In genomic region chr5:174916227-174916626, GRCh38 we compare ENCODE assay signal across 33 cellular contexts.
"Had no signal": no experiment of that assay in that cellular context is flagged by ENCODE, and none has a peak within 500 bp of the region (broad histone marks: within the 10 kb centered on the region; RNA-seq: fewer than 3 reads in every experiment).

No MANE protein-coding gene starts in this region.

- H3K9me3 ChIP-seq: adrenal gland, body of pancreas, esophagus squamous epithelium, heart left ventricle had no signal

- DNase-seq: activated B cell treated with CpG ODN at 0.5 μM for 24 hours; activated CD4-positive, alpha-beta memory T cell treated with anti-CD3 and anti-CD28 coated beads for 36 hours; activated CD4-positive, alpha-beta T cell treated with anti-CD3 and anti-CD28 coated beads for 36 hours; activated CD4-positive, alpha-beta T cell treated with anti-CD3 and anti-CD28 coated beads, Interleukin-2, amount 10 ng/mL, durations not matched to agents 24 days and 14 days; activated CD8-positive, alpha-beta memory T cell treated with anti-CD3 and anti-CD28 coated beads, Interleukin-2, amount 10 ng/mL, durations not matched to agents 7 days and 5 days; activated CD8-positive, alpha-beta memory T cell treated with anti-CD3 and anti-CD28 coated beads, Interleukin-2, amount 50 U/mL, for 4 hours; activated CD8-positive, alpha-beta T cell treated with anti-CD3 and anti-CD28 coated beads, Interleukin-2, amount 10 ng/mL, durations not matched to agents 7 days and 5 days; activated effector memory CD4-positive, alpha-beta T cell treated with anti-CD3 and anti-CD28 coated beads, Interleukin-2, amount 50 U/mL, for 16 hours; activated naive CD4-positive, alpha-beta T cell treated with anti-CD3 and anti-CD28 coated beads for 36 hours; activated naive CD8-positive, alpha-beta T cell treated with anti-CD3 and anti-CD28 coated beads for 36 hours; activated naive CD8-positive, alpha-beta T cell treated with anti-CD3 and anti-CD28 coated beads, Interleukin-2, amount 50 U/mL, for 24 hours; activated T-cell treated with anti-CD3 and anti-CD28 coated beads, Interleukin-2, amount 50 U/mL, for 1 hour; activated T-cell treated with anti-CD3 and anti-CD28 coated beads, Interleukin-2, amount 50 U/mL, for 48 hours; adrenal gland; amygdala; aorta; body of pancreas; cortex of kidney; dermis blood vessel endothelial cell; effector CD4-positive, alpha-beta T cell; effector memory CD8-positive, alpha-beta T cell; esophagus squamous epithelium; glutamatergic neuron; heart left ventricle; T-helper 2 cell had no signal

- FAIRE-seq: colon, endometrium, endothelial cell of umbilical vein, frontal cortex had no signal

- H3K27me3 ChIP-seq: adrenal gland, body of pancreas, heart left ventricle had no signal

- H3K9me3 Mint-ChIP-seq: activated CD4-positive, alpha-beta memory T cell treated with anti-CD3 and anti-CD28 coated beads for 36 hours; activated CD4-positive, alpha-beta T cell treated with anti-CD3 and anti-CD28 coated beads, Interleukin-2, amount 10 ng/mL, durations not matched to agents 24 days and 14 days; activated naive CD4-positive, alpha-beta T cell treated with anti-CD3 and anti-CD28 coated beads for 36 hours; activated naive CD4-positive, alpha-beta T cell treated with anti-CD3 and anti-CD28 coated beads, Interleukin-2, amount 50 U/mL, for 24 hours; activated naive CD8-positive, alpha-beta T cell treated with anti-CD3 and anti-CD28 coated beads for 36 hours; activated naive CD8-positive, alpha-beta T cell treated with anti-CD3 and anti-CD28 coated beads, Interleukin-2, amount 50 U/mL, for 24 hours; activated T-helper 1 cell treated with anti-CD3 and anti-CD28 coated beads, Interleukin-12 subunit alpha, Interleukin-12 subunit beta, Interleukin-2, Interleukin-4 antibody, amounts not matched to agents 30 ng/mL and 10 ng/mL and 1 ng/mL, durations not matched to agents 14 hours and 24 hours and 36 hours; activated T-helper 2 cell treated with anti-CD3 and anti-CD28 coated beads, Interferon-gamma antibody, Interleukin-2, Interleukin-4, amounts not matched to agents 10 μg/mL and 5 μg/mL and 100 μg/mL, durations not matched to agents 14 hours and 24 hours and 36 hours; effector memory CD8-positive, alpha-beta T cell had no signal

- H3K4me1 Mint-ChIP-seq: activated B cell treated with CpG ODN at 0.5 μM for 24 hours; activated CD4-positive, alpha-beta T cell treated with anti-CD3 and anti-CD28 coated beads for 36 hours; activated CD4-positive, alpha-beta T cell treated with anti-CD3 and anti-CD28 coated beads, Interleukin-2, amount 10 ng/mL, durations not matched to agents 24 days and 14 days; activated CD8-positive, alpha-beta memory T cell treated with anti-CD3 and anti-CD28 coated beads, Interleukin-2, amount 10 ng/mL, durations not matched to agents 7 days and 5 days; activated naive CD4-positive, alpha-beta T cell treated with anti-CD3 and anti-CD28 coated beads, Interleukin-2, amount 50 U/mL, for 24 hours had no signal

- H3K36me3 Mint-ChIP-seq: activated CD4-positive, alpha-beta memory T cell treated with anti-CD3 and anti-CD28 coated beads for 36 hours; activated CD8-positive, alpha-beta memory T cell treated with anti-CD3 and anti-CD28 coated beads, Interleukin-2, amount 10 ng/mL, durations not matched to agents 7 days and 5 days; activated naive CD4-positive, alpha-beta T cell treated with anti-CD3 and anti-CD28 coated beads, Interleukin-2, amount 50 U/mL, for 24 hours; activated naive CD8-positive, alpha-beta T cell treated with anti-CD3 and anti-CD28 coated beads for 36 hours had no signal

- H3K4me3 ChIP-seq: adrenal gland, body of pancreas, esophagus squamous epithelium, heart left ventricle had no signal

- H3K27ac ChIP-seq: adrenal gland, body of pancreas, epithelial cell of prostate, esophagus squamous epithelium, heart left ventricle had no signal

- H3K36me3 ChIP-seq: adrenal gland, esophagus squamous epithelium, heart left ventricle had no signal

- H3K4me3 Mint-ChIP-seq: activated B cell treated with CpG ODN at 0.5 μM for 24 hours; activated CD4-positive, alpha-beta memory T cell treated with anti-CD3 and anti-CD28 coated beads for 36 hours; activated CD4-positive, alpha-beta T cell treated with anti-CD3 and anti-CD28 coated beads for 36 hours; activated CD4-positive, alpha-beta T cell treated with anti-CD3 and anti-CD28 coated beads, Interleukin-2, amount 10 ng/mL, durations not matched to agents 24 days and 14 days; activated CD8-positive, alpha-beta memory T cell treated with anti-CD3 and anti-CD28 coated beads, Interleukin-2, amount 10 ng/mL, durations not matched to agents 7 days and 5 days; activated CD8-positive, alpha-beta T cell treated with anti-CD3 and anti-CD28 coated beads, Interleukin-2, amount 10 ng/mL, durations not matched to agents 7 days and 5 days; activated naive CD4-positive, alpha-beta T cell treated with anti-CD3 and anti-CD28 coated beads for 36 hours; activated naive CD4-positive, alpha-beta T cell treated with anti-CD3 and anti-CD28 coated beads, Interleukin-2, amount 50 U/mL, for 24 hours; activated naive CD8-positive, alpha-beta T cell treated with anti-CD3 and anti-CD28 coated beads for 36 hours; activated naive CD8-positive, alpha-beta T cell treated with anti-CD3 and anti-CD28 coated beads, Interleukin-2, amount 50 U/mL, for 24 hours; activated T-helper 1 cell treated with anti-CD3 and anti-CD28 coated beads, Interleukin-12 subunit alpha, Interleukin-12 subunit beta, Interleukin-2, Interleukin-4 antibody, amounts not matched to agents 30 ng/mL and 10 ng/mL and 1 ng/mL, durations not matched to agents 14 hours and 24 hours and 36 hours; effector memory CD8-positive, alpha-beta T cell had no signal

- H3K4me1 ChIP-seq: adrenal gland, body of pancreas, esophagus squamous epithelium had no signal

- H3K27ac Mint-ChIP-seq: activated B cell treated with CpG ODN at 0.5 μM for 24 hours; activated CD4-positive, alpha-beta memory T cell treated with anti-CD3 and anti-CD28 coated beads for 36 hours; activated CD4-positive, alpha-beta T cell treated with anti-CD3 and anti-CD28 coated beads for 36 hours; activated CD4-positive, alpha-beta T cell treated with anti-CD3 and anti-CD28 coated beads, Interleukin-2, amount 10 ng/mL, durations not matched to agents 24 days and 14 days; activated CD8-positive, alpha-beta memory T cell treated with anti-CD3 and anti-CD28 coated beads, Interleukin-2, amount 10 ng/mL, durations not matched to agents 7 days and 5 days; activated CD8-positive, alpha-beta T cell treated with anti-CD3 and anti-CD28 coated beads, Interleukin-2, amount 10 ng/mL, durations not matched to agents 7 days and 5 days; activated naive CD4-positive, alpha-beta T cell treated with anti-CD3 and anti-CD28 coated beads for 36 hours; activated naive CD4-positive, alpha-beta T cell treated with anti-CD3 and anti-CD28 coated beads, Interleukin-2, amount 50 U/mL, for 24 hours; activated naive CD8-positive, alpha-beta T cell treated with anti-CD3 and anti-CD28 coated beads for 36 hours; activated naive CD8-positive, alpha-beta T cell treated with anti-CD3 and anti-CD28 coated beads, Interleukin-2, amount 50 U/mL, for 24 hours; activated T-helper 1 cell treated with anti-CD3 and anti-CD28 coated beads, Interleukin-12 subunit alpha, Interleukin-12 subunit beta, Interleukin-2, Interleukin-4 antibody, amounts not matched to agents 30 ng/mL and 10 ng/mL and 1 ng/mL, durations not matched to agents 14 hours and 24 hours and 36 hours; activated T-helper 2 cell treated with anti-CD3 and anti-CD28 coated beads, Interferon-gamma antibody, Interleukin-2, Interleukin-4, amounts not matched to agents 10 μg/mL and 5 μg/mL and 100 μg/mL, durations not matched to agents 14 hours and 24 hours and 36 hours; effector memory CD8-positive, alpha-beta T cell had no signal
